Comparison of ENCODE assay signal across 8 cellular contexts in genomic region chrX:54358424-54359211, GRCh38.
DNase-seq lines count a peak whose midpoint lies in the region; ATAC-seq and TF ChIP-seq lines count a peak whose summit lies in the region.

No MANE protein-coding gene starts in this region.

- peak; percentile 85 for DNase-seq in NCI-H2196 (lab: John Stamatoyannopoulos, UW; ENCODE audit: unreplicated experiment)
- peak; percentile 7 for DNase-seq in activated T-cell treated with anti-CD3 and anti-CD28 coated beads for 24 hours (ENCODE audit: low read depth)
- peak; percentile 24 to 47 for DNase-seq in erythroblast (lab: John Stamatoyannopoulos, UW)
- DNase-seq in stimulated activated naive CD4-positive, alpha-beta T cell treated with Interleukin-2 at 50 U/mL for 16 hours (lab: John Stamatoyannopoulos, UW): peak; percentile 13
- no peak for DNase-seq in GM19238 (ENCODE audit: insufficient read length, low spot score)

- no peak overlapping the region for H3K9ac ChIP-seq in mucosa of rectum (ENCODE audit: low read depth in 1 of 2, low read length in 2 of 2)

- H3K9me3 ChIP-seq in mucosa of rectum (ENCODE audit: control insufficient read depth in 2 of 2, low read length in 2 of 2): no peaks in the 10 kb centered on the region

- H3K27me3 ChIP-seq in mucosa of rectum (ENCODE audit: control insufficient read depth in 2 of 2, insufficient read depth in 2 of 2, low read length in 2 of 2): peaks cover 7 to 13% of the 10 kb centered on the region in 2 donors

- H3K36me3 ChIP-seq in mucosa of rectum (ENCODE audit: control insufficient read depth in 2 of 2, insufficient read depth in 2 of 2, low read length in 2 of 2): no peaks in the 10 kb centered on the region

- peak overlapping the region in 1 of 2 donors; percentile 15 for H3K27ac ChIP-seq in mucosa of rectum (ENCODE audit: low read depth in 2 of 2, low read length in 2 of 2)

- H3K4me1 ChIP-seq in mucosa of rectum (ENCODE audit: control insufficient read depth in 2 of 2, insufficient read depth in 2 of 2, low read length in 2 of 2): no peaks in the 10 kb centered on the region

- H3K4me3 ChIP-seq in mucosa of rectum (ENCODE audit: low read length in 2 of 2): peak overlapping the region; percentile 16 to 37

- ATAC-seq in GM21737 (IDR thresholded peaks at IDR 0.05; ENCODE audit: unreplicated experiment) (peak; percentile 64), HG02571 (IDR thresholded peaks at IDR 0.05; ENCODE audit: unreplicated experiment) (no peak)

- no peak for TF ChIP-seq POLR2A in erythroblast (IDR thresholded peaks at IDR 0.05; ENCODE audit: low read length)
